Comparison of ENCODE assay signal across 16 cellular contexts in genomic region chr15:59933607-59934006, GRCh38.
A peak's percentile ranks its signal among the peaks of the same experiment; 100 is the strongest.
DNase-seq lines count a peak whose midpoint lies in the region; ATAC-seq and TF ChIP-seq lines count a peak whose summit lies in the region.
"Had no signal": no experiment of that assay in that cellular context is flagged by ENCODE, and none has a peak within 500 bp of the region (broad histone marks: within the 10 kb centered on the region; RNA-seq: fewer than 3 reads in every experiment).

No MANE protein-coding gene starts in this region.

- POLR2A ChIA-PET in MCF 10A (lab: Yijun Ruan, JAX), result no interaction called here

- intact Hi-C loops in MCF 10A (cut with micrococcal nuclease), result no loop called here

- TF ChIP-seq CTCF in nephron progenitor cell (IDR thresholded peaks at IDR 0.05), result no peak
- TF ChIP-seq CTCF in MCF 10A (IDR thresholded peaks at IDR 0.05; ENCODE audit: unreplicated experiment), result no peak

- no TSS peak for BruUV-seq in MCF 10A (replicated peaks; lab: Mats Ljungman, UMichigan)

- H3K4me1 Mint-ChIP-seq in nephron progenitor cell (no peaks in the 10 kb centered on the region), MCF 10A (ENCODE audit: insufficient read depth, unreplicated experiment) (no peaks in the 10 kb centered on the region)

- in situ Hi-C loops in SK-MEL-5 (cut with HindIII; ENCODE audit: low pct_unique_long_range_greater_than_20kb, low sequenced_read_pairs), result no loop called here

- H3K9me3 Mint-ChIP-seq in nephron progenitor cell (no peaks in the 10 kb centered on the region), MCF 10A (ENCODE audit: unreplicated experiment) (no peaks in the 10 kb centered on the region)

- no peaks in the 10 kb centered on the region for H3K36me3 Mint-ChIP-seq in nephron progenitor cell (ENCODE audit: low read depth)
- H3K36me3 Mint-ChIP-seq in MCF 10A (ENCODE audit: insufficient read depth, unreplicated experiment), result no peaks in the 10 kb centered on the region

- DNase-seq in DMS53 (lab: John Stamatoyannopoulos, UW), result peak; percentile 56
- DNase-seq in HT1080 (ENCODE audit: low read depth), result peak; percentile 45
- DNase-seq in SK-MEL-5 (ENCODE audit: low read depth, low spot score), result peak; percentile 6
- DNase-seq in iris pigment epithelial cell (ENCODE audit: low read depth), result peak; percentile 16
- no peak for DNase-seq in nephron progenitor cell
- no peak for DNase-seq in MCF 10A (ENCODE audit: unreplicated experiment)
- DNase-seq: DMS153, GDM1, GOT3, Kasumi-1, NCI-H1436, NCI-H2081, NCI-H524 treated with DMSO at 0.1 percent for 48 hours, Right ventricle myocardium superior had no signal

- H3K27ac Mint-ChIP-seq in nephron progenitor cell, result no peak overlapping the region
- no peak overlapping the region for H3K27ac Mint-ChIP-seq in MCF 10A (ENCODE audit: low read depth, unreplicated experiment)

- H3K4me3 Mint-ChIP-seq in nephron progenitor cell (no peak overlapping the region), MCF 10A (ENCODE audit: unreplicated experiment) (no peak overlapping the region)

- ATAC-seq in GM21529 (IDR thresholded peaks at IDR 0.05; ENCODE audit: unreplicated experiment) (no peak), GM19035 (IDR thresholded peaks at IDR 0.05; ENCODE audit: unreplicated experiment) (no peak)

- CTCF ChIA-PET in MCF 10A (lab: Yijun Ruan, JAX), result interaction anchor here (0.9 to 2.2 kb wide), 2 partner anchors 9 to 16 kb away, joined by 3 to 6 read pairs; no protein-coding TSS in a partner anchor

- H3K27me3 Mint-ChIP-seq in nephron progenitor cell (ENCODE audit: low read depth, poor library complexity) (peaks cover 11% of the 10 kb centered on the region), MCF 10A (ENCODE audit: insufficient read depth, unreplicated experiment) (no peaks in the 10 kb centered on the region)

Comparison
In these comparisons a context has a peak if more than half of its experiments do, and no peak if none do; other contexts are left out.
1. DNase-seq: peak in DMS53 (single experiment), HT1080 (single experiment), SK-MEL-5 (single experiment) and iris pigment epithelial cell (single experiment); none in nephron progenitor cell (single experiment) and MCF 10A (single experiment).